Comparison of ENCODE assay signal across 20 cellular contexts in the genomic region with DNA sequence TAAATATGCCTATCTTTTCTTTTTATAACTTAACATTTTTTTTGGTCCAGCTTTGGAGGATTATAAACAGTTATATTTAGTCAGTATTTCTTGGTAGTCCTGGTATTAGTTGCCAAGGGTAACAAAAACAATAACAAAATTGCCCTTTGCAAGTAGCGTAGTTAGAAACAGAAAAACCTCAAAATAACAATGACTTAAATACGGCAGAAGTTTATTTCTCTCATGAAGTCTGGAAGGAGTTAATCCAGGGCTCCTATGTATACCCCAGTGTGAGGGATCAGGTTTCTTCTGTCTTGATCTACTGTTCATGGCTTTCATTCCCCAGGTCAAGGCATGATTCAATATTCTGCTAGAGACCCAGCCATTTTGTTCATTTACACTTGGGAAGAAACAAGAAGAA. TPM values are rescaled to one million over a fixed set of nuclear protein-coding genes. Genes with fewer than 3 reads are reported as not detected.
DNase-seq lines count a peak whose midpoint lies in the region; FAIRE-seq and TF ChIP-seq lines count a peak whose summit lies in the region.
"Had no signal": no experiment of that assay in that cellular context is flagged by ENCODE, and none has a peak within 500 bp of the region (broad histone marks: within the 10 kb centered on the region; RNA-seq: fewer than 3 reads in every experiment).

No MANE protein-coding gene starts in this region.

- no peak overlapping the region for H2BK120ac ChIP-seq in neuronal stem cell (ENCODE audit: low read depth, low read length)

- H3K4ac ChIP-seq in neuronal stem cell (ENCODE audit: low read length) = no peak overlapping the region

- no peak overlapping the region for H3K23ac ChIP-seq in neuronal stem cell (ENCODE audit: low read depth, low read length, poor library complexity)

- H3K9me2 ChIP-seq in GM23248 (ENCODE audit: insufficient read depth) = no peaks in the 10 kb centered on the region
- H3K9me2 ChIP-seq in SK-N-SH = no peaks in the 10 kb centered on the region

- H3K4me3 ChIP-seq in GM23248 = no peak overlapping the region
- no peak overlapping the region for H3K4me3 ChIP-seq in fibroblast of pulmonary artery (replicated peaks; ENCODE audit: low read depth, low read length)
- H3K4me3 ChIP-seq in neuronal stem cell (ENCODE audit: low read length in 2 of 2) = no peak overlapping the region
- no peak overlapping the region for H3K4me3 ChIP-seq in transverse colon
- H3K4me3 ChIP-seq in SK-N-SH (ENCODE audit: low read depth in 2 of 2, low read length in 1 of 2) = no peak overlapping the region
- H3K4me3 ChIP-seq: suprapubic skin had no signal

- H3K79me1 ChIP-seq in neuronal stem cell (ENCODE audit: low read depth, low read length) = no peaks in the 10 kb centered on the region

- H3K27ac ChIP-seq in GM23248 = no peak overlapping the region
- no peak overlapping the region for H3K27ac ChIP-seq in neuronal stem cell (replicated peaks; ENCODE audit: low read length)
- H3K27ac ChIP-seq in transverse colon = no peak overlapping the region
- H3K27ac ChIP-seq in SK-N-SH (ENCODE audit: low read depth in 2 of 2, low read length in 1 of 2) = no peak overlapping the region
- H3K27ac ChIP-seq: suprapubic skin had no signal

- H4K8ac ChIP-seq in neuronal stem cell (ENCODE audit: low read depth, low read length) = no peak overlapping the region

- FAIRE-seq in GM12892 (lab: Jason Lieb, UNC) = no peak

- H3K18ac ChIP-seq in neuronal stem cell (ENCODE audit: low read length) = no peak overlapping the region

- DNase-seq in GM23248 (peak; percentile 20), RPMI7951 (ENCODE audit: low read depth) (peak; percentile 8), fibroblast of pulmonary artery (ENCODE audit: low read depth) (peak; percentile 23), neuronal stem cell (ENCODE audit: low spot score) (no peak), transverse colon (no peak), GM12892 (ENCODE audit: insufficient read length) (no peak), SK-N-SH (no peak)
- DNase-seq: activated CD4-positive, alpha-beta T cell treated with anti-CD3 and anti-CD28 coated beads, Interleukin-2, amount 50 U/mL, for 4 hours; amygdala; CD8-positive, alpha-beta T cell; DMS79; effector memory CD8-positive, alpha-beta T cell; foreskin fibroblast; hippocampal formation; midbrain; NCI-H187; stimulated activated CD4-positive, alpha-beta T cell treated with anti-CD3 and anti-CD28 coated beads, Interleukin-12 subunit alpha, Interleukin-12 subunit beta, amount 100 ng/mL, for 4 hours; stimulated activated CD8-positive, alpha-beta memory T cell treated with anti-CD3 and anti-CD28 coated beads, Interleukin-4, amount 100 ng/mL, for 48 hours had no signal

- POLR2A ChIA-PET in SK-N-SH (lab: Yijun Ruan, JAX) = no interaction called here

- no peak overlapping the region for H3K4me2 ChIP-seq in GM23248 (ENCODE audit: unreplicated experiment)
- no peak overlapping the region for H3K4me2 ChIP-seq in neuronal stem cell (ENCODE audit: insufficient read depth, low read length, poor library complexity, severe bottlenecking)
- no peak overlapping the region for H3K4me2 ChIP-seq in SK-N-SH

- H4K91ac ChIP-seq in neuronal stem cell (ENCODE audit: low read depth, low read length, poor library complexity) = no peak overlapping the region

- H2AFZ ChIP-seq in GM23248 (no peak overlapping the region), neuronal stem cell (ENCODE audit: low read length) (peak overlapping the region; percentile 75), SK-N-SH (ENCODE audit: low read depth) (no peak overlapping the region)

- 12 to 17% methylated on average over 2 of the region's 2 CpGs for WGBS in GM23248 (ENCODE audit: low coverage in 1 of 2, low lambda C conversion rate in 2 of 2, missing lambda C conversion rate in 2 of 2), 2 experiments
- WGBS in neuronal stem cell (ENCODE audit: extremely low coverage in 2 of 2, insufficient read length in 2 of 2, insufficient replicate concordance in 1 of 2), 2 donors = no CpG with 5 or more reads among the region's 2 CpGs
- WGBS in transverse colon (ENCODE audit: low coverage in 1 of 2), 2 donors = 24 to 28% methylated on average over 2 of the region's 2 CpGs
- WGBS in SK-N-SH (ENCODE audit: low lambda C conversion rate) = 80% methylated on average over 2 of the region's 2 CpGs

- H3K27me3 ChIP-seq in GM23248 (replicated peaks; ENCODE audit: insufficient read depth) (no peaks in the 10 kb centered on the region), neuronal stem cell (ENCODE audit: control insufficient read depth in 3 of 3, insufficient read depth in 3 of 3, low read depth in 1 of 3, low read length in 3 of 3) (no peaks in the 10 kb centered on the region), transverse colon (no peaks in the 10 kb centered on the region), SK-N-SH (ENCODE audit: insufficient read depth) (no peaks in the 10 kb centered on the region)
- H3K27me3 ChIP-seq: suprapubic skin had no signal

- intact Hi-C loops in transverse colon (cut with DNase I; ENCODE audit: low total_unique reads) = no loop called here

- no peak overlapping the region for H2AK5ac ChIP-seq in neuronal stem cell (ENCODE audit: low read depth, low read length)

- H3K9me3 ChIP-seq in GM23248 (ENCODE audit: low read depth) (no peaks in the 10 kb centered on the region), neuronal stem cell (replicated peaks in 1 of 2; ENCODE audit: control insufficient read depth in 2 of 2, insufficient read depth in 1 of 2, low read depth in 1 of 2, low read length in 2 of 2) (peaks cover 0 to 4% of the 10 kb centered on the region in 2 donors), transverse colon (no peaks in the 10 kb centered on the region), SK-N-SH (no peaks in the 10 kb centered on the region)
- H3K9me3 ChIP-seq: suprapubic skin had no signal

- H3K14ac ChIP-seq in neuronal stem cell (ENCODE audit: low read length) = no peak overlapping the region

- no peak overlapping the region for H3K9ac ChIP-seq in GM23248
- no peak overlapping the region for H3K9ac ChIP-seq in neuronal stem cell (ENCODE audit: low read depth, low read length, poor library complexity)
- H3K9ac ChIP-seq in SK-N-SH = no peak overlapping the region

- H4K20me1 ChIP-seq in GM23248 (ENCODE audit: insufficient read depth) = no peaks in the 10 kb centered on the region
- no peaks in the 10 kb centered on the region for H4K20me1 ChIP-seq in SK-N-SH (ENCODE audit: insufficient read depth)

- TF ChIP-seq RAD21 in SK-N-SH (IDR thresholded peaks at IDR 0.05; ENCODE audit: low read length) = no peak

- in situ Hi-C loops in GM23248 (cut with MboI) (no loop called here), transverse colon (cut with MboI; ENCODE audit: low pct_ligation_motif_present in 1 of 4, low pct_unique_long_range_greater_than_20kb in 1 of 4, low sequenced_read_pairs in 3 of 4) (no loop called here)

- TF ChIP-seq CTCF in fibroblast of pulmonary artery (IDR thresholded peaks at IDR 0.05; ENCODE audit: low read length, missing control alignments) (no peak), transverse colon (IDR thresholded peaks at IDR 0.05) (no peak), SK-N-SH (IDR thresholded peaks at IDR 0.05) (no peak)

- H2BK15ac ChIP-seq in neuronal stem cell (ENCODE audit: low read length) = no peak overlapping the region

- no peak overlapping the region for H2BK12ac ChIP-seq in neuronal stem cell (ENCODE audit: low read length)

- no peak for TF ChIP-seq POLR2A in transverse colon (IDR thresholded peaks at IDR 0.05)
- TF ChIP-seq POLR2A in GM12892 (IDR thresholded peaks at IDR 0.05; ENCODE audit: low read depth, low read length) = no peak

- no peaks in the 10 kb centered on the region for H3K79me2 ChIP-seq in GM23248 (ENCODE audit: insufficient read depth)
- H3K79me2 ChIP-seq in SK-N-SH (ENCODE audit: insufficient read depth) = no peaks in the 10 kb centered on the region

- H3F3A ChIP-seq in GM23248 (ENCODE audit: insufficient read depth) (no peaks in the 10 kb centered on the region), SK-N-SH (replicated peaks; ENCODE audit: insufficient read depth) (no peaks in the 10 kb centered on the region)

- H3K36me3 ChIP-seq in GM23248 (ENCODE audit: low read depth) (no peaks in the 10 kb centered on the region), neuronal stem cell (replicated peaks in 1 of 2; ENCODE audit: control insufficient read depth in 2 of 2, insufficient read depth in 2 of 2, low read length in 2 of 2) (no peaks in the 10 kb centered on the region), transverse colon (no peaks in the 10 kb centered on the region), SK-N-SH (replicated peaks in 1 of 2; ENCODE audit: control insufficient read depth in 1 of 2, insufficient read depth in 2 of 2, low read length in 1 of 2) (no peaks in the 10 kb centered on the region)
- H3K36me3 ChIP-seq: suprapubic skin had no signal

- CTCF ChIA-PET in SK-N-SH (lab: Yijun Ruan, JAX) = interaction anchor here (0.7 to 1.5 kb wide), 3 partner anchors 10 to 35 kb away, joined by 3 to 4 read pairs (median 3); no protein-coding TSS in a partner anchor

- no peaks in the 10 kb centered on the region for H3K4me1 ChIP-seq in GM23248 (ENCODE audit: insufficient read depth)
- peaks cover 0 to 2% of the 10 kb centered on the region in 2 donors for H3K4me1 ChIP-seq in neuronal stem cell (ENCODE audit: control insufficient read depth in 2 of 2, insufficient read depth in 1 of 2, low read depth in 1 of 2, low read length in 2 of 2)
- H3K4me1 ChIP-seq in transverse colon = peaks cover 0 to 6% (median 1%) of the 10 kb centered on the region in 4 donors
- no peaks in the 10 kb centered on the region; a peak in 1 of 4 replicates for H3K4me1 ChIP-seq in SK-N-SH (ENCODE audit: control insufficient read depth in 1 of 2, insufficient read depth in 2 of 2, low read depth in 1 of 2, low read length in 1 of 2)
- H3K4me1 ChIP-seq: suprapubic skin had no signal

- no peak for TF ChIP-seq EP300 in transverse colon (IDR thresholded peaks at IDR 0.05; ENCODE audit: low read depth)
- TF ChIP-seq EP300 in SK-N-SH (IDR thresholded peaks at IDR 0.05; ENCODE audit: borderline replicate concordance in 1 of 2, low read depth in 1 of 2, low read length in 1 of 2) = no peak

- H2BK5ac ChIP-seq in neuronal stem cell (ENCODE audit: low read length) = no peak overlapping the region

TF ChIP-seq in SK-N-SH, 30 proteins besides CTCF, POLR2A, EP300 and RAD21 (continues in another document):
- TF ChIP-seq MEF2A (IDR thresholded peaks at IDR 0.05; ENCODE audit: borderline replicate concordance, low read depth) (no peak), RFX5 (IDR thresholded peaks at IDR 0.05; ENCODE audit: low read length) (no peak), JUND (IDR thresholded peaks at IDR 0.05) (no peak), TCF12 (IDR thresholded peaks at IDR 0.05) (no peak)

RNA-seq across cellular contexts. Expression of a gene that starts 14.2 kb away (rescaled TPM):
- total RNA-seq in GM23248 (2014; rRNA removed; shearing (Covaris generic)) = 0.11 TPM in 1 of 2 replicates, not detected in the other
- 0.08 TPM in 1 of 2 replicates, not detected in the other for polyA plus RNA-seq in GM23248 (2016; fragmentation: Nextera tagmentation; extraction: Ambion mirVana)
- 0.20 and 0.24 TPM in 2 replicates for total RNA-seq in RPMI7951 (2014; rRNA removed; shearing (Covaris generic))
- 0.03 TPM for polyA plus RNA-seq in neuronal stem cell (2013, experiment 1 of 2)
- 0.06 TPM for polyA plus RNA-seq in neuronal stem cell (2013, experiment 2 of 2)
- total RNA-seq in transverse colon = under 1 TPM in 2 of 4 donors, not detected in 2; 0.16 to 0.41 TPM
- 0.08 TPM for polyA plus RNA-seq in GM12892 (2012; ENCODE audit: missing spikeins)
- polyA plus RNA-seq in SK-N-SH (2012; rRNA removed) = 2.1 and 3.2 TPM in 2 replicates
- polyA plus RNA-seq in SK-N-SH (2012; cell fraction: cytosol; rRNA removed) = 2.8 and 2.9 TPM in 2 replicates
- polyA plus RNA-seq in SK-N-SH (2012; cell fraction: nucleus; rRNA removed) = 2.0 and 3.2 TPM in 2 replicates
- total RNA-seq: kidney epithelial cell had no signal

Comparison
In these comparisons a context has a peak if more than half of its experiments do, and no peak if none do; other contexts are left out.
1. DNase-seq: peak in GM23248 (single experiment), RPMI7951 (single experiment) and fibroblast of pulmonary artery (single experiment); none in neuronal stem cell (single experiment), transverse colon (single experiment), GM12892 (single experiment) and SK-N-SH (single experiment).